12 cellular contexts compared by ENCODE assay signal in the genomic region with DNA sequence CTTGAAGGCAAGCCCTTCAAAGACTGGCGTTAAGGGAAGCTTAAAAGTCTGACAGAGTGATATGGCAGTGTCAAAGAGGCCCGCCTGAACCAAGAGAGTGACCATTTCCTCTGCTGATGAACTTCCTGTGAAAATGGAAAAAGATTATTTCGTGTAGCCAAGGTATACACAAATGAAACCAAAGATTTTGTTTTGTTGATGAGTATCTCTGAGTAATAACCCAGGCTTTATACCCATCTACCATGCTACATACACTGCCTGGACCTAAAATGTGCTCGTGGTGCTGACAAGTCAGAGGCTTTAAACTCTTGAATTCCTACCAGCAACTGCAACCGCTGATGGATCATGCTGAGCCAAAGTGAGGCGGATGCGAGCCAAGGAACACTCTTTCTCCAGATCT.
"Had no signal": no experiment of that assay in that cellular context is flagged by ENCODE, and none has a peak within 500 bp of the region (broad histone marks: within the 10 kb centered on the region; RNA-seq: fewer than 3 reads in every experiment).

No MANE protein-coding gene starts in this region.

- H3K4me1 ChIP-seq: esophagus squamous epithelium had no signal

- H3K9me3 Mint-ChIP-seq: activated naive CD4-positive, alpha-beta T cell treated with anti-CD3 and anti-CD28 coated beads for 36 hours; activated T-helper 1 cell treated with anti-CD3 and anti-CD28 coated beads, Interleukin-12 subunit alpha, Interleukin-12 subunit beta, Interleukin-2, Interleukin-4 antibody, amounts not matched to agents 30 ng/mL and 10 ng/mL and 1 ng/mL, durations not matched to agents 14 hours and 24 hours and 36 hours; mesothelial cell of epicardium; neural crest cell had no signal

- H3K4me1 Mint-ChIP-seq: neural crest cell had no signal

- H3K4me3 ChIP-seq: esophagus squamous epithelium, heart right ventricle, SJCRH30, transverse colon had no signal

- H3K27ac ChIP-seq: esophagus squamous epithelium, SJCRH30, transverse colon had no signal

- H3K9me3 ChIP-seq: esophagus squamous epithelium, heart right ventricle, SJCRH30, transverse colon had no signal

- H3K4me3 Mint-ChIP-seq: activated naive CD4-positive, alpha-beta T cell treated with anti-CD3 and anti-CD28 coated beads for 36 hours; activated T-helper 1 cell treated with anti-CD3 and anti-CD28 coated beads, Interleukin-12 subunit alpha, Interleukin-12 subunit beta, Interleukin-2, Interleukin-4 antibody, amounts not matched to agents 30 ng/mL and 10 ng/mL and 1 ng/mL, durations not matched to agents 14 hours and 24 hours and 36 hours; mesothelial cell of epicardium; neural crest cell had no signal

- H3K27me3 ChIP-seq: esophagus squamous epithelium, heart right ventricle, SJCRH30, transverse colon had no signal

- H3K27ac Mint-ChIP-seq: activated naive CD4-positive, alpha-beta T cell treated with anti-CD3 and anti-CD28 coated beads for 36 hours; activated T-helper 1 cell treated with anti-CD3 and anti-CD28 coated beads, Interleukin-12 subunit alpha, Interleukin-12 subunit beta, Interleukin-2, Interleukin-4 antibody, amounts not matched to agents 30 ng/mL and 10 ng/mL and 1 ng/mL, durations not matched to agents 14 hours and 24 hours and 36 hours; mesothelial cell of epicardium had no signal

- DNase-seq: activated CD4-positive, alpha-beta T cell treated with anti-CD3 and anti-CD28 coated beads for 4 hours; activated naive CD4-positive, alpha-beta T cell treated with anti-CD3 and anti-CD28 coated beads for 36 hours; esophagus squamous epithelium; foreskin melanocyte; heart right ventricle; SJCRH30; stimulated activated CD4-positive, alpha-beta T cell treated with anti-CD3 and anti-CD28 coated beads, Interleukin-15, amount 100 ng/mL, for 24 hours; stimulated activated CD4-positive, alpha-beta T cell treated with anti-CD3 and anti-CD28 coated beads, Interleukin-4, amount 100 ng/mL, for 4 hours; transverse colon had no signal
